Comparison of ENCODE assay signal across 1 cellular context in genomic region chr9:120636194-120636957, GRCh38.
A peak's percentile ranks its signal among the peaks of the same experiment; 100 is the strongest.
TF ChIP-seq lines count a peak whose summit lies in the region.

No MANE protein-coding gene starts in this region.

TF ChIP-seq in HepG2, 621 proteins besides CTCF, POLR2A, EP300 and RAD21 (continued from another document):
- no peak for TF ChIP-seq ZNF784 (CRISPR knock-in tag; IDR thresholded peaks at IDR 0.05; ENCODE audit: borderline replicate concordance)
- TF ChIP-seq ZNF740 (CRISPR knock-in tag; IDR thresholded peaks at IDR 0.05), result peak; percentile 37; the same call in 1 of the 2 replicates
- peak; percentile 70 for TF ChIP-seq MAFF (IDR thresholded peaks at IDR 0.05; ENCODE audit: low read depth, low read length)
- TF ChIP-seq ZNF777 (CRISPR knock-in tag; IDR thresholded peaks at IDR 0.05), result peak; percentile 85
- peak; percentile 45; the same call in 1 of the 2 replicates for TF ChIP-seq ZNF687 (CRISPR knock-in tag; IDR thresholded peaks at IDR 0.05)
- peak; percentile 65 to 66; a peak in 3 of 4 replicates for TF ChIP-seq MAFK (conservative IDR thresholded peaks at IDR 0.05 in 1 of 2, IDR thresholded peaks at IDR 0.05 in 1 of 2; ENCODE audit: low read length in 2 of 2)
- TF ChIP-seq ZNF772 (CRISPR knock-in tag; IDR thresholded peaks at IDR 0.05), result no peak
